12 cellular contexts compared by ENCODE assay signal in the genomic region with DNA sequence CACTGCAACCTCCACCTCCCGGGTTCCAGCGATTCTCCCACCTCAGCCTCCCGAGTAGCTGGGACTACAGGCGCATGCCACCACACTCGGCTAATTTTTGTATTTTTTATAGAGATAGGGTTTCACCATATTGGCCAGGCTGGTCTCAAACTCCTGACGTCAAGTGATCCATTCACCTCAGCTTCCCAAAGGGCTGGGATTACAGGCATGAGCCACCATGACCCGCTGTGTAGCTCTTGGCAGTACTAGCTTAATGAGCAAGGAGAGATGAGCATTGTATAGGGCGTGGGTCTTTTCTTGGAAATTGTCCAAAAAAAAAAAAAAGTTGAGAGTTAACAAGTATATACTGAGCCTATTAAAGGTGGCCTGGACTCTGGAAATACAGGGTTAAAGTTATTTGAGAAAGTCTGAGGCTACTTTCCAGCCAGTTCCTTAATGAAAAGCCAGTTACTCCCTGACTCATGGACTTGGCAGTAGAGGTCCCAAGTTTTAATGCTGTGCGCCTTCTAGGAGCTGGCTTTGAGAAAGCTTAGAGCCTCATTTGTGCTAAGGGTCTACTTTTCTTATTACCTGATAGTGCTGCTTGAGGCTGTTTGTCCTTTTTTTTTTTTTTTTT. TPM values are rescaled to one million over a fixed set of nuclear protein-coding genes. Genes with fewer than 3 reads are reported as not detected.
DNase-seq lines count a peak whose midpoint lies in the region; ATAC-seq and TF ChIP-seq lines count a peak whose summit lies in the region.
"Had no signal": no experiment of that assay in that cellular context is flagged by ENCODE, and none has a peak within 500 bp of the region (broad histone marks: within the 10 kb centered on the region; RNA-seq: fewer than 3 reads in every experiment).

No MANE protein-coding gene starts in this region.

- H3K9me3 ChIP-seq in tibial nerve (no peaks in the 10 kb centered on the region), lower lobe of right lung (no peaks in the 10 kb centered on the region)
- no peaks in the 10 kb centered on the region for H3K9me3 ChIP-seq in CD8-positive, alpha-beta memory T cell (ENCODE audit: low read length)

- TF ChIP-seq CTCF in 22Rv1 (IDR thresholded peaks at IDR 0.05) (no peak), epithelial cell of esophagus (IDR thresholded peaks at IDR 0.05; ENCODE audit: insufficient read depth, low read depth, low read length, missing control alignments) (no peak), tibial nerve (IDR thresholded peaks at IDR 0.05) (no peak), lower lobe of right lung (IDR thresholded peaks at IDR 0.05) (no peak)

- H3K27me3 Mint-ChIP-seq in CD8-positive, alpha-beta memory T cell = peaks cover 0 to 3% of the 10 kb centered on the region in 2 donors

- H3K27ac Mint-ChIP-seq in CD8-positive, alpha-beta memory T cell = no peak overlapping the region
- H3K27ac Mint-ChIP-seq: stimulated activated naive CD8-positive, alpha-beta T cell treated with anti-CD3 and anti-CD28 coated beads, Interleukin-15, Interleukin-2, amounts not matched to agents 100 ng/mL and 50 ng/mL, for 24 hours had no signal

- H3K4me1 ChIP-seq in tibial nerve = peaks cover 0 to 22% (median 9%) of the 10 kb centered on the region in 4 donors
- peaks cover 5% of the 10 kb centered on the region for H3K4me1 ChIP-seq in CD8-positive, alpha-beta memory T cell (ENCODE audit: insufficient read depth, low read length)
- peaks cover 15% of the 10 kb centered on the region for H3K4me1 ChIP-seq in lower lobe of right lung

- no peak for TF ChIP-seq EP300 in tibial nerve (IDR thresholded peaks at IDR 0.05)

- DNase-seq in Daoy (ENCODE audit: low read depth) (peak; percentile 26), NAMALWA (ENCODE audit: low spot score) (peak; percentile 47), epithelial cell of esophagus (ENCODE audit: low read depth) (peak; percentile 27), tibial nerve (ENCODE audit: low spot score in 2 of 2) (no peak), lower lobe of right lung (no peak)
- no peak for DNase-seq in CD8-positive, alpha-beta memory T cell
- DNase-seq: C1 segment of cervical spinal cord, NCI-H510A treated with DMSO at 0.1 percent for 48 hours had no signal

- intact Hi-C loops in lower lobe of right lung (cut with DNase I) = loop anchor here (10.0 kb wide), 1 partner anchor 490 kb away; no protein-coding TSS in a partner anchor

- peaks cover 0 to 37% (median 17%) of the 10 kb centered on the region in 3 donors for H3K36me3 Mint-ChIP-seq in CD8-positive, alpha-beta memory T cell

- 67 to 71% methylated on average over 9 of the region's 9 CpGs for WGBS in tibial nerve, 2 donors

- POLR2A ChIA-PET in CD8-positive, alpha-beta memory T cell (lab: Charles Lee) = interaction anchor here (0.6 kb wide), 1 partner anchor 1145 kb away, joined by 4 read pairs; no protein-coding TSS in a partner anchor

- CTCF ChIA-PET in CD8-positive, alpha-beta memory T cell (lab: Charles Lee) = interaction anchor here (0.7 kb wide), 1 partner anchor 1443 kb away, joined by 3 read pairs; no protein-coding TSS in a partner anchor

- no peaks in the 10 kb centered on the region for H3K9me3 Mint-ChIP-seq in CD8-positive, alpha-beta memory T cell
- H3K9me3 Mint-ChIP-seq: stimulated activated naive CD8-positive, alpha-beta T cell treated with anti-CD3 and anti-CD28 coated beads, Interleukin-15, Interleukin-2, amounts not matched to agents 100 ng/mL and 50 ng/mL, for 24 hours had no signal

- H3K4me1 Mint-ChIP-seq in CD8-positive, alpha-beta memory T cell = peaks cover 6 to 16% (median 16%) of the 10 kb centered on the region in 3 donors

- H3K27ac ChIP-seq in 22Rv1 = 0 out of 2 replicates have a peak overlapping the region, but pooled peaks have one; percentile 8
- H3K27ac ChIP-seq in tibial nerve = no peak overlapping the region
- no peak overlapping the region for H3K27ac ChIP-seq in CD8-positive, alpha-beta memory T cell (ENCODE audit: low read depth, low read length)
- H3K27ac ChIP-seq in lower lobe of right lung = no peak overlapping the region

- ATAC-seq in HG03108 (IDR thresholded peaks at IDR 0.05; ENCODE audit: unreplicated experiment) (no peak), lower lobe of right lung (no peak)

- H3K27me3 ChIP-seq in tibial nerve (peaks cover 0 to 2% of the 10 kb centered on the region in 2 donors), lower lobe of right lung (ENCODE audit: low read depth) (peaks cover under 1% of the 10 kb centered on the region)
- no peaks in the 10 kb centered on the region for H3K27me3 ChIP-seq in CD8-positive, alpha-beta memory T cell (ENCODE audit: insufficient read depth, low read length, poor library complexity, severe bottlenecking)

- H3K4me3 ChIP-seq in epithelial cell of esophagus (ENCODE audit: low read length) (no peak overlapping the region), tibial nerve (no peak overlapping the region), lower lobe of right lung (no peak overlapping the region)
- no peak overlapping the region for H3K4me3 ChIP-seq in CD8-positive, alpha-beta memory T cell (ENCODE audit: low read length)

- TF ChIP-seq POLR2A in tibial nerve (IDR thresholded peaks at IDR 0.05) = no peak

- no peak overlapping the region for H3K4me3 Mint-ChIP-seq in CD8-positive, alpha-beta memory T cell
- H3K4me3 Mint-ChIP-seq: stimulated activated naive CD8-positive, alpha-beta T cell treated with anti-CD3 and anti-CD28 coated beads, Interleukin-15, Interleukin-2, amounts not matched to agents 100 ng/mL and 50 ng/mL, for 24 hours had no signal

- peaks cover 0 to 35% (median 0%) of the 10 kb centered on the region in 3 donors for H3K36me3 ChIP-seq in tibial nerve
- H3K36me3 ChIP-seq in CD8-positive, alpha-beta memory T cell (ENCODE audit: insufficient read depth, low read length) = peaks cover 14% of the 10 kb centered on the region
- peaks cover 41% of the 10 kb centered on the region for H3K36me3 ChIP-seq in lower lobe of right lung

RNA-seq across cellular contexts. Expression of a gene that starts 4.2 kb away (rescaled TPM):
- 0.29 TPM in 1 of 2 replicates, not detected in the other for total RNA-seq in Daoy (2014; rRNA removed; shearing (Covaris generic))
- total RNA-seq in tibial nerve (1 to 10 TPM; 2.4 to 6.9 (median 6.4) TPM), lower lobe of right lung (2.0 TPM)
- under 1 TPM; 0.18 to 0.22 TPM for total RNA-seq in CD8-positive, alpha-beta memory T cell
- not detected for polyA plus RNA-seq in CD8-positive, alpha-beta memory T cell
- total RNA-seq: glomerular endothelial cell had no signal

RNA-seq across cellular contexts. Expression of a gene that starts 27.6 kb away (rescaled TPM):
- 3,269 and 4,718 TPM in 2 replicates for total RNA-seq in Daoy (2014; rRNA removed; shearing (Covaris generic))
- total RNA-seq in tibial nerve (100 to 1,000 TPM; 422 to 496 (median 444) TPM), lower lobe of right lung (684 TPM)
- 1,000 to 10,000 TPM; 4,412 to 4,687 TPM for total RNA-seq in CD8-positive, alpha-beta memory T cell
- polyA plus RNA-seq in CD8-positive, alpha-beta memory T cell = 603 TPM

Comparison
In these comparisons a context has a peak if more than half of its experiments do, and no peak if none do; other contexts are left out.
1. DNase-seq: peak in Daoy (single experiment), NAMALWA (single experiment) and epithelial cell of esophagus (single experiment); none in tibial nerve (0 of 2), CD8-positive, alpha-beta memory T cell (0 of 5) and lower lobe of right lung (single experiment).